ENCODE assay signal across 20 cellular contexts in the genomic region with DNA sequence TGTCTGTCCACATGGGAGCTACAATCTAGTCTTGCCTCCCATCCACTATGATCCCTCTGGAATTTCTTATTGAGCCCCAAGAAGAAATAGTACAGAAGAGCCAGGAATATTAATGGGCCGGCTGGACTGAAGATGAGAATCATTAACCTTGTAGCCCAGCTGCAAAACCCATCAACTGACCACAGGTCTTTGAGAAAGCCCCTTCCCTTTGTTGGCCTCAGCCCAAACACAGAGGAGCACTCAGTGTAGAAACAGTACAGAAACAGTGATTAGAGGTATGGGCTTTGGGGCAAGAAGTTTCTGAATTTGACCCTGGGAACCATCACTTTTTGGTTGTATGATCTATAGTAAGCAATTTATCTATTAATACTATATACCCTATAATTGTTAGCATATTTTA.
DNase-seq lines count a peak whose midpoint lies in the region; ATAC-seq and FAIRE-seq lines count a peak whose summit lies in the region.
"Had no signal": no experiment of that assay in that cellular context is flagged by ENCODE, and none has a peak within 500 bp of the region (broad histone marks: within the 10 kb centered on the region; RNA-seq: fewer than 3 reads in every experiment).

No MANE protein-coding gene starts in this region.

- FAIRE-seq in RCC 7860 (lab: Jason Lieb, UNC) = no peak
- FAIRE-seq: GM12891, GM18507, H54 had no signal

- H4K20me1 ChIP-seq in GM23248 (ENCODE audit: insufficient read depth) = no peaks in the 10 kb centered on the region

- ATAC-seq in GM18873 (IDR thresholded peaks at IDR 0.05; ENCODE audit: low FRiP score, unreplicated experiment) = peak; percentile 72
- peak; percentile 65 for ATAC-seq in HG02678 (IDR thresholded peaks at IDR 0.05; ENCODE audit: unreplicated experiment)
- no peak for ATAC-seq in T-helper 17 cell
- no peak for ATAC-seq in aorta (ENCODE audit: low FRiP score)

- intact Hi-C loops in aorta (cut with DNase I) = loop anchor here in 1 of 2 donors (5.0 to 10.0 kb wide), 2 partner anchors 148 to 255 kb away; a partner anchor contains a TSS

- H3K4me2 ChIP-seq in GM23248 (ENCODE audit: unreplicated experiment) = no peak overlapping the region

- H3K4me1 ChIP-seq in aorta (ENCODE audit: control insufficient read depth in 1 of 2, insufficient read depth in 2 of 2, low read length in 2 of 2) (no peaks in the 10 kb centered on the region), GM23248 (ENCODE audit: insufficient read depth) (no peaks in the 10 kb centered on the region)

- H3K27ac ChIP-seq in aorta (ENCODE audit: low read depth in 1 of 2, low read length in 2 of 2) (no peak overlapping the region), GM23248 (no peak overlapping the region)

- H3K27me3 Mint-ChIP-seq in T-helper 17 cell = no peaks in the 10 kb centered on the region
- H3K27me3 Mint-ChIP-seq: CD4-positive, alpha-beta memory T cell had no signal

- H3K9me2 ChIP-seq in GM23248 (ENCODE audit: insufficient read depth) = no peaks in the 10 kb centered on the region

- peaks cover 5% of the 10 kb centered on the region; the same call in 1 of the 2 replicates for H3F3A ChIP-seq in GM23248 (ENCODE audit: insufficient read depth)

- no peak overlapping the region for H2AFZ ChIP-seq in GM23248

- H3K36me3 ChIP-seq in aorta (ENCODE audit: control insufficient read depth in 1 of 2, insufficient read depth in 2 of 2, low read length in 1 of 2) (peaks cover 0 to 1% of the 10 kb centered on the region in 2 donors), GM23248 (ENCODE audit: low read depth) (no peaks in the 10 kb centered on the region)
- H3K36me3 ChIP-seq: HAP-1 had no signal

- no peaks in the 10 kb centered on the region for H3K27me3 ChIP-seq in aorta (ENCODE audit: control insufficient read depth in 1 of 2, insufficient read depth in 2 of 2, low read length in 1 of 2)
- no peaks in the 10 kb centered on the region for H3K27me3 ChIP-seq in GM23248 (replicated peaks; ENCODE audit: insufficient read depth)

- no peaks in the 10 kb centered on the region for H3K4me1 Mint-ChIP-seq in T-helper 17 cell
- H3K4me1 Mint-ChIP-seq: CD4-positive, alpha-beta memory T cell had no signal

- H3K4me3 Mint-ChIP-seq in T-helper 17 cell = no peak overlapping the region
- H3K4me3 Mint-ChIP-seq: CD4-positive, alpha-beta memory T cell; HFFc6 had no signal

- no peaks in the 10 kb centered on the region for H3K9me3 ChIP-seq in T-helper 17 cell (ENCODE audit: control insufficient read depth, low read length, poor library complexity, severe bottlenecking)
- no peaks in the 10 kb centered on the region for H3K9me3 ChIP-seq in aorta (ENCODE audit: control insufficient read depth, low read length)
- no peaks in the 10 kb centered on the region for H3K9me3 ChIP-seq in GM23248 (ENCODE audit: low read depth)
- H3K9me3 ChIP-seq: HAP-1 had no signal

- DNase-seq in T-helper 17 cell = no peak
- peak; percentile 26 for DNase-seq in renal cortical epithelial cell (ENCODE audit: low read depth)
- no peak for DNase-seq in EL
- DNase-seq in aorta = no peak
- no peak for DNase-seq in GM23248
- no peak for DNase-seq in RCC 7860 (ENCODE audit: low spot score)
- DNase-seq: C1 segment of cervical spinal cord; CD4-positive, alpha-beta memory T cell; COR-L47; DMS153; DND-41; GDM1; GOT3; HFFc6 had no signal

- no peaks in the 10 kb centered on the region for H3K79me2 ChIP-seq in GM23248 (ENCODE audit: insufficient read depth)

- peaks cover 5% of the 10 kb centered on the region for H3K36me3 Mint-ChIP-seq in T-helper 17 cell (ENCODE audit: low read depth)

- in situ Hi-C loops in GM23248 (cut with MboI) = no loop called here

- WGBS in aorta, 2 donors = 88 to 90% methylated on average over 1 of the region's 1 CpG
- 100% methylated on average over 1 of the region's 1 CpG; no CpG with 5 or more reads in 1 of the 2 experiments for WGBS in GM23248 (ENCODE audit: low coverage in 1 of 2, low lambda C conversion rate in 2 of 2, missing lambda C conversion rate in 2 of 2), 2 experiments

- peak overlapping the region; percentile 61 for H3K27ac Mint-ChIP-seq in T-helper 17 cell
- H3K27ac Mint-ChIP-seq: CD4-positive, alpha-beta memory T cell; HFFc6 had no signal

- no peak overlapping the region for H3K9ac ChIP-seq in GM23248

- H3K4me3 ChIP-seq in aorta (ENCODE audit: low read length in 2 of 2) (no peak overlapping the region), GM23248 (no peak overlapping the region)
- H3K4me3 ChIP-seq: HAP-1 had no signal

Comparison
In these comparisons a context has a peak if more than half of its experiments do, and no peak if none do; other contexts are left out.
1. ATAC-seq: peak in GM18873 (single experiment) and HG02678 (single experiment); none in T-helper 17 cell (single experiment) and aorta (single experiment).